Comparison of ENCODE assay signal across 8 cellular contexts in genomic region chr7:155457544-155458316, GRCh38. TPM values are rescaled to one million over a fixed set of nuclear protein-coding genes. Genes with fewer than 3 reads are reported as not detected.
DNase-seq lines count a peak whose midpoint lies in the region; ATAC-seq, FAIRE-seq and TF ChIP-seq lines count a peak whose summit lies in the region.

EN2 (plus strand) TSS chr7:155458129; CDS start chr7:155458378, 249 bp downstream.

- H3K36me3 ChIP-seq in liver (ENCODE audit: control insufficient read depth in 4 of 4, insufficient read depth in 3 of 4, low read depth in 1 of 4, low read length in 3 of 4), result peaks cover 0 to 1% (median 0%) of the 10 kb centered on the region in 4 donors
- H3K36me3 ChIP-seq in HepG2 (replicated peaks in 1 of 2; ENCODE audit: control insufficient read depth in 1 of 2, insufficient read depth in 2 of 2, low read length in 2 of 2), result no peaks in the 10 kb centered on the region
- no peaks in the 10 kb centered on the region for H3K36me3 ChIP-seq in mesendoderm (ENCODE audit: control insufficient read depth, insufficient read depth, low read length)
- no peaks in the 10 kb centered on the region for H3K36me3 ChIP-seq in vagina

- 8% methylated on average over 126 of the region's 126 CpGs for WGBS in liver
- 84% methylated on average over 65 of the region's 126 CpGs for WGBS in HepG2 (ENCODE audit: low lambda C conversion rate)
- WGBS in mesendoderm (ENCODE audit: extremely low coverage, insufficient coverage, low lambda C conversion rate), result no CpG with 5 or more reads among the region's 126 CpGs

- H3K4ac ChIP-seq in mesendoderm (ENCODE audit: low read depth, low read length), result no peak within 1 kb of the TSS

- peak within 1 kb of the TSS; percentile 60 for H3K56ac ChIP-seq in mesendoderm (ENCODE audit: low read length)

- no peak within 1 kb of the TSS for H2BK15ac ChIP-seq in mesendoderm (replicated peaks; ENCODE audit: low read depth)

- intact Hi-C loops in HepG2 (cut with micrococcal nuclease; ENCODE audit: unreplicated experiment) (no loop called here), vagina (cut with DNase I) (no loop called here)

- H3K79me2 ChIP-seq in HepG2 (ENCODE audit: insufficient read depth, low read length) (no peaks in the 10 kb centered on the region), mesendoderm (ENCODE audit: control insufficient read depth, insufficient read depth, low read length) (no peaks in the 10 kb centered on the region)

- H2AK5ac ChIP-seq in mesendoderm (ENCODE audit: low read length), result no peak within 1 kb of the TSS

- H3K27ac ChIP-seq in liver (ENCODE audit: low read depth in 1 of 2, low read length in 2 of 2), result no peak within 1 kb of the TSS
- H3K27ac ChIP-seq in HepG2 (ENCODE audit: extremely low read length, insufficient read depth, low read length), result no peak within 1 kb of the TSS
- no peak within 1 kb of the TSS for H3K27ac ChIP-seq in mesendoderm (ENCODE audit: low read depth, low read length)
- no peak within 1 kb of the TSS for H3K27ac ChIP-seq in vagina

- no peak for FAIRE-seq in HepG2 (lab: Jason Lieb, UNC)

- H3K4me3 ChIP-seq in liver (ENCODE audit: low read depth in 1 of 3, low read length in 3 of 3) (peak within 1 kb of the TSS; percentile 32 to 49 (median 41)), HepG2 (replicated peaks in 1 of 3; ENCODE audit: insufficient read depth in 1 of 3, low read depth in 2 of 3, low read length in 3 of 3) (no peak within 1 kb of the TSS), mesendoderm (ENCODE audit: low read length) (no peak within 1 kb of the TSS), vagina (peak within 1 kb of the TSS; percentile 34 to 43)

- no peaks in the 10 kb centered on the region for H3K79me1 ChIP-seq in mesendoderm (ENCODE audit: low read length)

- peak within 1 kb of the TSS; percentile 85 to 89 (median 87) for H3K4me3 Mint-ChIP-seq in brain

- no peaks in the 10 kb centered on the region for H4K20me1 ChIP-seq in HepG2 (ENCODE audit: insufficient read depth, low read length)

- DNase-seq in HepG2 (ENCODE audit: low spot score) (no peak), mesendoderm (peak; percentile 37), vagina (ENCODE audit: extremely low spot score in 2 of 2) (no peak)
- no peak for DNase-seq in stimulated activated CD4-positive, alpha-beta T cell treated with anti-CD3 and anti-CD28 coated beads, Interleukin-4, amount 100 ng/mL, for 24 hours

- H3K27me3 Mint-ChIP-seq in brain, result peaks cover 95% of the 10 kb centered on the region

- no peak for TF ChIP-seq POLR2A in HepG2 (IDR thresholded peaks at IDR 0.05; ENCODE audit: insufficient read depth in 1 of 2, low read depth in 2 of 2, low read length in 2 of 2)
- no peak for TF ChIP-seq POLR2A in vagina (IDR thresholded peaks at IDR 0.05)

- H3K9me3 Mint-ChIP-seq in brain, result no peaks in the 10 kb centered on the region

- H3K18ac ChIP-seq in mesendoderm (ENCODE audit: low read length), result no peak within 1 kb of the TSS

- TF ChIP-seq CTCF in liver (IDR thresholded peaks at IDR 0.05; ENCODE audit: low read depth, low read length, missing input control) (no peak), HepG2 (CRISPR knock-in tag; IDR thresholded peaks at IDR 0.05) (no peak), brain (conservative IDR thresholded peaks at IDR 0.05) (no peak), vagina (IDR thresholded peaks at IDR 0.05) (no peak)

- H3K27me3 ChIP-seq in liver (ENCODE audit: control insufficient read depth in 4 of 4, insufficient read depth in 4 of 4, low read length in 3 of 4) (peaks cover 16 to 52% (median 32%) of the 10 kb centered on the region in 4 donors), HepG2 (ENCODE audit: control insufficient read depth in 1 of 2, insufficient read depth in 2 of 2, low read length in 2 of 2) (peaks cover 7 to 80% of the 10 kb centered on the region in 2 experiments), mesendoderm (ENCODE audit: insufficient read depth, low read length, poor library complexity) (peaks cover 90% of the 10 kb centered on the region), vagina (peaks cover 20% of the 10 kb centered on the region)

- in situ Hi-C loops in HepG2 (cut with HindIII; ENCODE audit: extremely low pct_ligation_motif_present, low pct_unique_long_range_greater_than_20kb), result no loop called here

- H3K23ac ChIP-seq in mesendoderm (ENCODE audit: low read length), result no peak within 1 kb of the TSS

- ATAC-seq in HepG2 (no peak), HG03139 (IDR thresholded peaks at IDR 0.05; ENCODE audit: unreplicated experiment) (no peak), HG03565 (IDR thresholded peaks at IDR 0.05; ENCODE audit: unreplicated experiment) (no peak)

- TF ChIP-seq RAD21 in liver (IDR thresholded peaks at IDR 0.05), result no peak
- no peak for TF ChIP-seq RAD21 in HepG2 (CRISPR knock-in tag; IDR thresholded peaks at IDR 0.05)

- H4K8ac ChIP-seq in mesendoderm (ENCODE audit: low read depth, low read length), result no peak within 1 kb of the TSS

- H3K27ac Mint-ChIP-seq in brain, result peak within 1 kb of the TSS in 4 of 5 experiments; percentile 17 to 83 (median 56)

- no peak within 1 kb of the TSS for H2AFZ ChIP-seq in HepG2 (ENCODE audit: low read length)

- H3K9me3 ChIP-seq in liver (ENCODE audit: control insufficient read depth in 4 of 4, low read length in 3 of 4), result no peaks in the 10 kb centered on the region
- H3K9me3 ChIP-seq in HepG2 (ENCODE audit: low read length), result no peaks in the 10 kb centered on the region
- H3K9me3 ChIP-seq in vagina, result no peaks in the 10 kb centered on the region

- peak within 1 kb of the TSS; percentile 14 for H2BK120ac ChIP-seq in mesendoderm (ENCODE audit: low read depth, low read length)

- H3K4me1 Mint-ChIP-seq in brain, result peaks cover 41% of the 10 kb centered on the region

- H4K5ac ChIP-seq in mesendoderm (ENCODE audit: low read length), result no peak within 1 kb of the TSS

- no peak within 1 kb of the TSS for H3K9ac ChIP-seq in liver (ENCODE audit: low read depth in 1 of 2, low read length in 2 of 2)
- no peak within 1 kb of the TSS for H3K9ac ChIP-seq in HepG2 (ENCODE audit: insufficient read depth, low read depth, low read length)
- no peak within 1 kb of the TSS for H3K9ac ChIP-seq in mesendoderm (ENCODE audit: low read length)

- H2BK5ac ChIP-seq in mesendoderm (ENCODE audit: low read length), result no peak within 1 kb of the TSS

- TF ChIP-seq EP300 in HepG2 (IDR thresholded peaks at IDR 0.05; ENCODE audit: low read depth in 2 of 2, low read length in 2 of 2) (no peak), HepG2 (CRISPR knock-in tag; IDR thresholded peaks at IDR 0.05; ENCODE audit: borderline replicate concordance) (no peak)

- peaks cover 14 to 27% (median 18%) of the 10 kb centered on the region in 4 donors for H3K4me1 ChIP-seq in liver (ENCODE audit: control insufficient read depth in 4 of 4, insufficient read depth in 4 of 4, low read length in 3 of 4)
- H3K4me1 ChIP-seq in HepG2 (ENCODE audit: insufficient read depth, low read length), result no peaks in the 10 kb centered on the region
- no peaks in the 10 kb centered on the region for H3K4me1 ChIP-seq in mesendoderm (ENCODE audit: control insufficient read depth, low read depth, low read length)
- H3K4me1 ChIP-seq in vagina, result peaks cover 47% of the 10 kb centered on the region

- H3K4me2 ChIP-seq in HepG2 (ENCODE audit: low read depth, low read length) (no peak within 1 kb of the TSS), mesendoderm (ENCODE audit: low read length) (peak within 1 kb of the TSS; percentile 52)

- BruUV-seq in HepG2 (replicated peaks; lab: Mats Ljungman, UMichigan), result no TSS peak

- POLR2A ChIA-PET in HepG2 (lab: Yijun Ruan, JAX), result no interaction called here

- CTCF ChIA-PET in HepG2 (lab: Yijun Ruan, JAX; ENCODE audit: low intra/inter-chr PET ratio, low total read pairs), result no interaction called here

- no peaks in the 10 kb centered on the region for H3K36me3 Mint-ChIP-seq in brain

TF ChIP-seq in liver, 16 proteins besides CTCF, POLR2A, EP300 and RAD21 (continues in another document):
- TF ChIP-seq FOXA1 (IDR thresholded peaks at IDR 0.05) (no peak), ATF3 (IDR thresholded peaks at IDR 0.05) (no peak), RXRA (IDR thresholded peaks at IDR 0.05) (no peak)

TF ChIP-seq in HepG2, 621 proteins besides CTCF, POLR2A, EP300 and RAD21 (continues in another document):
- TF ChIP-seq RFXAP (CRISPR knock-in tag; IDR thresholded peaks at IDR 0.05; ENCODE audit: borderline replicate concordance), result no peak
- TF ChIP-seq MIXL1 (CRISPR knock-in tag; IDR thresholded peaks at IDR 0.05), result no peak
- TF ChIP-seq SIN3A (IDR thresholded peaks at IDR 0.05; ENCODE audit: borderline replicate concordance, low read depth, low read length), result no peak
- no peak for TF ChIP-seq SSRP1 (CRISPR knock-in tag; IDR thresholded peaks at IDR 0.05)
- TF ChIP-seq ZSCAN31 (CRISPR knock-in tag; IDR thresholded peaks at IDR 0.05; ENCODE audit: low read depth), result no peak
- TF ChIP-seq ATM (IDR thresholded peaks at IDR 0.05; ENCODE audit: borderline replicate concordance), result no peak
- TF ChIP-seq SMYD3 (CRISPR knock-in tag; IDR thresholded peaks at IDR 0.05), result no peak

RNA-seq across cellular contexts. Expression of gene EN2, which starts in this region (rescaled TPM):
- total RNA-seq in liver (under 1 TPM in 1 of 2 donors, not detected in 1; under 0.01 TPM), HepG2 (2016; rRNA removed; fragmentation: Illumina TruSeq; extraction: Trizol) (not detected in 2 replicates), vagina (0.98 TPM)
- polyA plus RNA-seq in liver (not detected), HepG2 (2011; rRNA removed) (not detected in 2 replicates), brain (ENCODE audit: insufficient read depth, low read depth, low replicate concordance) (0.19 TPM)
- total RNA-seq in HepG2 (2016; cell fraction: cytosol; rRNA removed; fragmentation: Illumina TruSeq; extraction: Trizol; ENCODE audit: low read depth), result not detected in 2 replicates
- not detected in 2 replicates for total RNA-seq in HepG2 (2016; cell fraction: insoluble cytoplasmic fraction; rRNA removed; fragmentation: Illumina TruSeq; extraction: Trizol)
- total RNA-seq in HepG2 (2016; cell fraction: membrane; rRNA removed; fragmentation: Illumina TruSeq; extraction: Trizol), result not detected in 2 replicates
- total RNA-seq in HepG2 (2016; cell fraction: nucleus; rRNA removed; fragmentation: Illumina TruSeq; extraction: Trizol), result not detected in 2 replicates
- polyA plus RNA-seq in HepG2 (2011; cell fraction: cytosol; rRNA removed), result not detected in 2 replicates
- polyA plus RNA-seq in HepG2 (2011; cell fraction: nucleus; rRNA removed), result not detected in 2 replicates
- not detected in 2 replicates for polyA plus RNA-seq in HepG2 (2012)
- polyA plus RNA-seq in HepG2 (2016; cell fraction: cytosol; fragmentation: Illumina TruSeq; extraction: Trizol; ENCODE audit: low read depth), result not detected in 2 replicates
- not detected in 2 replicates for polyA plus RNA-seq in HepG2 (2016; cell fraction: insoluble cytoplasmic fraction; fragmentation: Illumina TruSeq; extraction: Trizol; ENCODE audit: low read depth)
- polyA plus RNA-seq in HepG2 (2016; cell fraction: membrane; fragmentation: Illumina TruSeq; extraction: Trizol; ENCODE audit: low read depth), result not detected in 2 replicates
- polyA plus RNA-seq in HepG2 (2016; cell fraction: nucleus; fragmentation: Illumina TruSeq; extraction: Trizol; ENCODE audit: insufficient read depth, low read depth), result not detected in 2 replicates
- polyA minus RNA-seq in HepG2 (2011; rRNA and poly(A)+ RNA removed; ENCODE audit: low replicate concordance), result not detected in 2 replicates
- polyA minus RNA-seq in HepG2 (2011; cell fraction: cytosol; rRNA and poly(A)+ RNA removed), result not detected in 2 replicates
- polyA minus RNA-seq in HepG2 (2011; cell fraction: nucleus; rRNA and poly(A)+ RNA removed), result not detected in 2 replicates
- not detected for polyA plus RNA-seq in mesendoderm (2013, experiment 1 of 2)
- not detected for polyA plus RNA-seq in mesendoderm (2013, experiment 2 of 2)

Comparison
In these comparisons a context has a peak if more than half of its experiments do, and no peak if none do; other contexts are left out.
1. H3K4me3 ChIP-seq: peak in liver (3 of 3) and vagina (2 of 2); none in HepG2 (0 of 3) and mesendoderm (single experiment).